Comparison of ENCODE assay signal across 31 cellular contexts in genomic region chr16:65641693-65642289, GRCh38.
"Had no signal": no experiment of that assay in that cellular context is flagged by ENCODE, and none has a peak within 500 bp of the region (broad histone marks: within the 10 kb centered on the region; RNA-seq: fewer than 3 reads in every experiment).

No MANE protein-coding gene starts in this region.

- ATAC-seq: naive thymus-derived CD8-positive, alpha-beta T cell; psoas muscle; right cardiac atrium; sciatic nerve; stimulated activated memory B cell treated with anti-CD40 and anti-IgM and Interleukin-4, amounts not matched to agents 10 μg/mL and 1 μg/mL and 100 μg/mL, for 72 hours; stimulated activated naive CD8-positive, alpha-beta T cell treated with anti-CD3 and anti-CD28 coated beads, Interleukin-15, amount 100 ng/mL, for 72 hours; stimulated activated naive CD8-positive, alpha-beta T cell treated with anti-CD3 and anti-CD28 coated beads, Interleukin-15, Interleukin-2, amounts not matched to agents 100 U/mL and 50 U/mL, for 24 hours; upper lobe of right lung had no signal

- DNase-seq: naive thymus-derived CD8-positive, alpha-beta T cell; occipital lobe; ovary; posterior cingulate gyrus; psoas muscle; right cardiac atrium; spleen; stimulated activated CD4-positive, alpha-beta T cell treated with anti-CD3 and anti-CD28 coated beads, Interleukin-12 subunit alpha, Interleukin-12 subunit beta, amount 100 ng/mL, for 4 hours; stimulated activated CD4-positive, alpha-beta T cell treated with anti-CD3 and anti-CD28 coated beads, Interleukin-1b, Interleukin-23, amount 100 ng/mL, for 48 hours; stimulated activated CD4-positive, alpha-beta T cell treated with anti-CD3 and anti-CD28 coated beads, Interleukin-4, amount 100 ng/mL, for 1 hour; stimulated activated CD4-positive, alpha-beta T cell treated with anti-CD3 and anti-CD28 coated beads, Interleukin-4, amount 100 ng/mL, for 4 hours; stimulated activated CD8-positive, alpha-beta memory T cell treated with anti-CD3 and anti-CD28 coated beads, Interleukin-4, amount 100 ng/mL, for 48 hours; stimulated activated naive CD4-positive, alpha-beta T cell; stimulated activated naive CD8-positive, alpha-beta T cell treated with anti-CD3 and anti-CD28 coated beads, Interleukin-15, amount 100 ng/mL, for 72 hours; stimulated activated naive CD8-positive, alpha-beta T cell treated with anti-CD3 and anti-CD28 coated beads, Interleukin-15, Interleukin-2, amounts not matched to agents 100 U/mL and 50 U/mL, for 24 hours; substantia nigra; testis; tibial artery; transverse colon; upper lobe of right lung; uterus had no signal

- H3K4me2 ChIP-seq: neural progenitor cell, smooth muscle cell had no signal

- H3K27ac ChIP-seq: neural progenitor cell, ovary, parathyroid adenoma, psoas muscle, skin epidermis, spleen, suprapubic skin, testis, tibial artery, transverse colon, upper lobe of right lung, uterus had no signal

- H3K9ac ChIP-seq: neural progenitor cell, parathyroid adenoma had no signal

- H3K4me1 ChIP-seq: neural progenitor cell, parathyroid adenoma, psoas muscle, spleen, suprapubic skin, testis, tibial artery, transverse colon, upper lobe of right lung, uterus had no signal

- H2AFZ ChIP-seq: neural progenitor cell, parathyroid adenoma had no signal

- H3K9me3 ChIP-seq: ovary, psoas muscle, spleen, suprapubic skin, testis, tibial artery, transverse colon, upper lobe of right lung, uterus had no signal

- H3K27ac Mint-ChIP-seq: naive thymus-derived CD8-positive, alpha-beta T cell; nephron; neural progenitor cell; progenitor cell of endocrine pancreas; stimulated activated memory B cell treated with anti-CD40 and anti-IgM and Interleukin-4, amounts not matched to agents 10 μg/mL and 1 μg/mL and 100 μg/mL, for 72 hours; stimulated activated naive CD8-positive, alpha-beta T cell treated with anti-CD3 and anti-CD28 coated beads, Interleukin-15, amount 100 ng/mL, for 72 hours; type B pancreatic cell had no signal

- H3K4me3 ChIP-seq: neural progenitor cell, ovary, psoas muscle, skin epidermis, smooth muscle cell, spleen, suprapubic skin, testis, tibial artery, transverse colon, upper lobe of right lung, uterus had no signal

- H3K79me2 ChIP-seq: parathyroid adenoma had no signal

- H3K27me3 ChIP-seq: neural progenitor cell, ovary, spleen, suprapubic skin, testis, tibial artery, transverse colon, upper lobe of right lung, uterus had no signal

- H3K27me3 Mint-ChIP-seq: progenitor cell of endocrine pancreas; stimulated activated memory B cell treated with anti-CD40 and anti-IgM and Interleukin-4, amounts not matched to agents 10 μg/mL and 1 μg/mL and 100 μg/mL, for 72 hours; stimulated activated naive CD8-positive, alpha-beta T cell treated with anti-CD3 and anti-CD28 coated beads, Interleukin-15, amount 100 ng/mL, for 72 hours had no signal

- H3K4me1 Mint-ChIP-seq: naive thymus-derived CD8-positive, alpha-beta T cell; nephron; neural progenitor cell; stimulated activated memory B cell treated with anti-CD40 and anti-IgM and Interleukin-4, amounts not matched to agents 10 μg/mL and 1 μg/mL and 100 μg/mL, for 72 hours; stimulated activated naive CD8-positive, alpha-beta T cell treated with anti-CD3 and anti-CD28 coated beads, Interleukin-15, amount 100 ng/mL, for 72 hours had no signal

- H3K36me3 Mint-ChIP-seq: naive thymus-derived CD8-positive, alpha-beta T cell; neural progenitor cell; stimulated activated memory B cell treated with anti-CD40 and anti-IgM and Interleukin-4, amounts not matched to agents 10 μg/mL and 1 μg/mL and 100 μg/mL, for 72 hours; type B pancreatic cell had no signal

- H3K4me3 Mint-ChIP-seq: naive thymus-derived CD8-positive, alpha-beta T cell; nephron; neural progenitor cell; stimulated activated memory B cell treated with anti-CD40 and anti-IgM and Interleukin-4, amounts not matched to agents 10 μg/mL and 1 μg/mL and 100 μg/mL, for 72 hours; stimulated activated naive CD8-positive, alpha-beta T cell treated with anti-CD3 and anti-CD28 coated beads, Interleukin-15, amount 100 ng/mL, for 72 hours; type B pancreatic cell had no signal

- H3K36me3 ChIP-seq: neural progenitor cell, ovary, spleen, suprapubic skin, tibial artery, transverse colon, upper lobe of right lung, uterus had no signal
